Comparison of ENCODE assay signal across 10 cellular contexts in genomic region chr19:17751912-17752273, GRCh38. TPM values are rescaled to one million over a fixed set of nuclear protein-coding genes. Genes with fewer than 3 reads are reported as not detected.
DNase-seq lines count a peak whose midpoint lies in the region; ATAC-seq, FAIRE-seq and TF ChIP-seq lines count a peak whose summit lies in the region.
"Had no signal": no experiment of that assay in that cellular context is flagged by ENCODE, and none has a peak within 500 bp of the region (broad histone marks: within the 10 kb centered on the region; RNA-seq: fewer than 3 reads in every experiment).

No MANE protein-coding gene starts in this region.

- no peaks in the 10 kb centered on the region for H3K9me2 ChIP-seq in MM.1S (replicated peaks; ENCODE audit: insufficient read depth, low read length)

- peak overlapping the region; percentile 70 for H2AFZ ChIP-seq in MM.1S (ENCODE audit: low read length)

- peaks cover 44% of the 10 kb centered on the region for H3K4me1 Mint-ChIP-seq in activated naive CD8-positive, alpha-beta T cell treated with anti-CD3 and anti-CD28 coated beads, Interleukin-2, amount 10 ng/mL, durations not matched to agents 7 days and 5 days

- peak overlapping the region; percentile 74 for H3K4me2 ChIP-seq in MM.1S (ENCODE audit: low read depth, low read length)

- peak overlapping the region; percentile 93 for H3K27ac Mint-ChIP-seq in activated naive CD8-positive, alpha-beta T cell treated with anti-CD3 and anti-CD28 coated beads, Interleukin-2, amount 10 ng/mL, durations not matched to agents 7 days and 5 days

- H4K20me1 ChIP-seq in MM.1S (ENCODE audit: insufficient read depth, low read length): no peaks in the 10 kb centered on the region

- H3K79me2 ChIP-seq in MM.1S (ENCODE audit: low read length): no peaks in the 10 kb centered on the region

- H3K27me3 ChIP-seq in MM.1S (replicated peaks; ENCODE audit: insufficient read depth, low read length): no peaks in the 10 kb centered on the region
- no peaks in the 10 kb centered on the region for H3K27me3 ChIP-seq in neutrophil

- peak overlapping the region; percentile 45 for H3K9ac ChIP-seq in MM.1S (ENCODE audit: low read length)

- no peaks in the 10 kb centered on the region for H3K9me3 Mint-ChIP-seq in activated naive CD8-positive, alpha-beta T cell treated with anti-CD3 and anti-CD28 coated beads, Interleukin-2, amount 10 ng/mL, durations not matched to agents 7 days and 5 days

- 0 out of 2 replicates have a peak, but pooled peaks cover 5% of the 10 kb centered on the region for H3F3A ChIP-seq in MM.1S (ENCODE audit: insufficient read depth, low read length)

- ATAC-seq in activated naive CD8-positive, alpha-beta T cell treated with anti-CD3 and anti-CD28 coated beads, Interleukin-2, amount 10 ng/mL, durations not matched to agents 7 days and 5 days (ENCODE audit: low read depth): no peak
- no peak for ATAC-seq in HG03342 (IDR thresholded peaks at IDR 0.05; ENCODE audit: unreplicated experiment)

- H3K4me1 ChIP-seq in MM.1S (ENCODE audit: low read length): peaks cover 16% of the 10 kb centered on the region
- peaks cover 63 to 65% of the 10 kb centered on the region in 2 experiments for H3K4me1 ChIP-seq in neutrophil (ENCODE audit: control insufficient read depth in 1 of 2, insufficient read depth in 1 of 2, low read depth in 1 of 2, low read length in 1 of 2)

- peaks cover 15% of the 10 kb centered on the region for H3K36me3 Mint-ChIP-seq in activated naive CD8-positive, alpha-beta T cell treated with anti-CD3 and anti-CD28 coated beads, Interleukin-2, amount 10 ng/mL, durations not matched to agents 7 days and 5 days

- no peak for FAIRE-seq in urothelium cell line (lab: Jason Lieb, UNC)
- FAIRE-seq: bronchial epithelial cell had no signal

- H3K4me3 ChIP-seq in MM.1S (ENCODE audit: low read length) (peak overlapping the region; percentile 70), neutrophil (ENCODE audit: low read depth in 1 of 2, low read length in 1 of 2) (peak overlapping the region; percentile 56 to 72)

- TF ChIP-seq CTCF in MM.1S (IDR thresholded peaks at IDR 0.05; ENCODE audit: low read length) (no peak), neutrophil (IDR thresholded peaks at IDR 0.05) (no peak)

- H3K9me3 ChIP-seq in MM.1S (replicated peaks; ENCODE audit: insufficient read depth, low read length): no peaks in the 10 kb centered on the region
- no peaks in the 10 kb centered on the region for H3K9me3 ChIP-seq in neutrophil

- no peaks in the 10 kb centered on the region for H3K27me3 Mint-ChIP-seq in activated naive CD8-positive, alpha-beta T cell treated with anti-CD3 and anti-CD28 coated beads, Interleukin-2, amount 10 ng/mL, durations not matched to agents 7 days and 5 days

- peak overlapping the region; percentile 94 for H3K4me3 Mint-ChIP-seq in activated naive CD8-positive, alpha-beta T cell treated with anti-CD3 and anti-CD28 coated beads, Interleukin-2, amount 10 ng/mL, durations not matched to agents 7 days and 5 days

- peak overlapping the region; percentile 76; the same call in 1 of the 2 replicates for H3K27ac ChIP-seq in MM.1S (ENCODE audit: low read length)
- peak overlapping the region; percentile 96 for H3K27ac ChIP-seq in neutrophil

- DNase-seq in GF-D8 (lab: John Stamatoyannopoulos, UW) (peak; percentile 28), MM.1S (no peak), GM03348 (ENCODE audit: low spot score) (no peak), urothelium cell line (ENCODE audit: low spot score) (no peak), NCI-H1092 treated with DMSO at 0.1 percent for 48 hours (lab: John Stamatoyannopoulos, UW) (no peak)
- no peak for DNase-seq in activated naive CD8-positive, alpha-beta T cell treated with anti-CD3 and anti-CD28 coated beads, Interleukin-2, amount 10 ng/mL, durations not matched to agents 7 days and 5 days
- DNase-seq: NCI-H2029 treated with DMSO at 0.1 percent for 48 hours had no signal

- H3K36me3 ChIP-seq in MM.1S (replicated peaks; ENCODE audit: insufficient read depth, low read length) (no peaks in the 10 kb centered on the region), neutrophil (peaks cover 33% of the 10 kb centered on the region)

- POLR2A ChIA-PET in activated naive CD8-positive, alpha-beta T cell treated with anti-CD3 and anti-CD28 coated beads, Interleukin-2, amount 10 ng/mL, durations not matched to agents 7 days and 5 days (lab: Charles Lee): interaction anchor here (1.0 to 1.4 kb wide), 7 partner anchors 15 to 443 kb away, joined by 3 to 10 read pairs (median 4); partner anchors contain the start of genes CCDC124, DDA1, JAK3 and MAP1S

RNA-seq across cellular contexts. Expression of gene FCHO1, which starts 0.6 kb away (rescaled TPM):
- total RNA-seq in activated naive CD8-positive, alpha-beta T cell treated with anti-CD3 and anti-CD28 coated beads, Interleukin-2, amount 10 ng/mL, durations not matched to agents 7 days and 5 days: 10 to 100 TPM; 74.2 to 77.9 TPM

RNA-seq across cellular contexts. Expression of gene MAP1S, which starts 32.6 kb away (rescaled TPM):
- 10 to 100 TPM; 71.2 to 78.4 TPM for total RNA-seq in activated naive CD8-positive, alpha-beta T cell treated with anti-CD3 and anti-CD28 coated beads, Interleukin-2, amount 10 ng/mL, durations not matched to agents 7 days and 5 days

RNA-seq across cellular contexts. Expression of gene B3GNT3, which starts 43.0 kb away (rescaled TPM):
- not detected for total RNA-seq in activated naive CD8-positive, alpha-beta T cell treated with anti-CD3 and anti-CD28 coated beads, Interleukin-2, amount 10 ng/mL, durations not matched to agents 7 days and 5 days
